2 cellular contexts compared by ENCODE assay signal in the genomic region with DNA sequence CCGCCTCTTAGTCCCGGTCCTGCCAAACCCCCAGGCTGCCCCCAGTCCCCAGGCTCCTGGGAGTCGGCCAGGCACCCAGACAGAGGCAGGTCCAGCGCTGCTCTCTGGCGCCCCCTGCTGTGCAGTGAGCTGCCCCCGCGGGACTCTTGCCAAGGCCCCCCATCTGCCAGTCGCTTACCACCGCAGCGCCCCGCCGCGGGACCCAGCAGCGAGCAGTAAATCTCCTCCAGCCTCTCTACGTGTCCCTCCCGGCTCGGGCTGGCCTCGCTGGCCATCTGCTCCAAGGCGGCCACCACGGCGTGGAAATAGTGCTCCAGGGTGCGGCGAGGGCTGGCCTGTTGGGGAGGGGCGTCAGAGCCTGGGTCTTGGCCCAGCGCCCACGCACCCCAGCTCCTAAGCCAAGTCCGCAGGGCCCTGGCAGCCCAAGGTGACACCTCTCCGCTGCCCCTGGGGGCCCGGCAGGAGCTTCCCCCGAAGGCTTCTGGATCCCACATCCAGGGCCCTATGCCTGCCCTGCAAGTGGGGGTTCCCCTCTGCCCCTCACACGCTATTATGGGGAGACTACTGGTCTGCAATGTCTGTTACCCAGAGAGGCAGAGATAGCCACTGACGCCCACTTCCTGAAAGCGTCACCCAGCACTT.
TF ChIP-seq lines count a peak whose summit lies in the region.

No MANE protein-coding gene starts in this region.

TF ChIP-seq in A549, 52 proteins besides CTCF, POLR2A, EP300 and RAD21 (continued from another document):
- TF ChIP-seq, protein P1, sequence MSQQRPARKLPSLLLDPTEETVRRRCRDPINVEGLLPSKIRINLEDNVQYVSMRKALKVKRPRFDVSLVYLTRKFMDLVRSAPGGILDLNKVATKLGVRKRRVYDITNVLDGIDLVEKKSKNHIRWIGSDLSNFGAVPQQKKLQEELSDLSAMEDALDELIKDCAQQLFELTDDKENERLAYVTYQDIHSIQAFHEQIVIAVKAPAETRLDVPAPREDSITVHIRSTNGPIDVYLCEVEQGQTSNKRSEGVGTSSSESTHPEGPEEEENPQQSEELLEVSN (IDR thresholded peaks at IDR 0.05; ENCODE audit: borderline replicate concordance, low read depth) = no peak
- no peak for TF ChIP-seq EHF (CRISPR knock-in tag; IDR thresholded peaks at IDR 0.05)
- TF ChIP-seq GATA3 (IDR thresholded peaks at IDR 0.05; ENCODE audit: borderline replicate concordance) = no peak

TF ChIP-seq in GM23338, 12 proteins besides CTCF, POLR2A, EP300 and RAD21 (continued from another document):
- TF ChIP-seq ZNF462 (CRISPR knock-in tag; IDR thresholded peaks at IDR 0.05) (no peak), EZH2 (IDR thresholded peaks at IDR 0.05; ENCODE audit: low read depth, unreplicated experiment) (no peak), ETS1 (IDR thresholded peaks at IDR 0.05) (no peak), CREB1 (CRISPR knock-in tag; IDR thresholded peaks at IDR 0.05; ENCODE audit: low read depth) (no peak), ZNF114 (CRISPR knock-in tag; IDR thresholded peaks at IDR 0.05) (no peak), STAT1 (IDR thresholded peaks at IDR 0.05; ENCODE audit: unreplicated experiment) (no peak), POLR2AphosphoS5 (IDR thresholded peaks at IDR 0.05; ENCODE audit: low read depth) (no peak), NANOG (IDR thresholded peaks at IDR 0.05; ENCODE audit: borderline replicate concordance) (no peak)
- TF ChIP-seq, protein P2, sequence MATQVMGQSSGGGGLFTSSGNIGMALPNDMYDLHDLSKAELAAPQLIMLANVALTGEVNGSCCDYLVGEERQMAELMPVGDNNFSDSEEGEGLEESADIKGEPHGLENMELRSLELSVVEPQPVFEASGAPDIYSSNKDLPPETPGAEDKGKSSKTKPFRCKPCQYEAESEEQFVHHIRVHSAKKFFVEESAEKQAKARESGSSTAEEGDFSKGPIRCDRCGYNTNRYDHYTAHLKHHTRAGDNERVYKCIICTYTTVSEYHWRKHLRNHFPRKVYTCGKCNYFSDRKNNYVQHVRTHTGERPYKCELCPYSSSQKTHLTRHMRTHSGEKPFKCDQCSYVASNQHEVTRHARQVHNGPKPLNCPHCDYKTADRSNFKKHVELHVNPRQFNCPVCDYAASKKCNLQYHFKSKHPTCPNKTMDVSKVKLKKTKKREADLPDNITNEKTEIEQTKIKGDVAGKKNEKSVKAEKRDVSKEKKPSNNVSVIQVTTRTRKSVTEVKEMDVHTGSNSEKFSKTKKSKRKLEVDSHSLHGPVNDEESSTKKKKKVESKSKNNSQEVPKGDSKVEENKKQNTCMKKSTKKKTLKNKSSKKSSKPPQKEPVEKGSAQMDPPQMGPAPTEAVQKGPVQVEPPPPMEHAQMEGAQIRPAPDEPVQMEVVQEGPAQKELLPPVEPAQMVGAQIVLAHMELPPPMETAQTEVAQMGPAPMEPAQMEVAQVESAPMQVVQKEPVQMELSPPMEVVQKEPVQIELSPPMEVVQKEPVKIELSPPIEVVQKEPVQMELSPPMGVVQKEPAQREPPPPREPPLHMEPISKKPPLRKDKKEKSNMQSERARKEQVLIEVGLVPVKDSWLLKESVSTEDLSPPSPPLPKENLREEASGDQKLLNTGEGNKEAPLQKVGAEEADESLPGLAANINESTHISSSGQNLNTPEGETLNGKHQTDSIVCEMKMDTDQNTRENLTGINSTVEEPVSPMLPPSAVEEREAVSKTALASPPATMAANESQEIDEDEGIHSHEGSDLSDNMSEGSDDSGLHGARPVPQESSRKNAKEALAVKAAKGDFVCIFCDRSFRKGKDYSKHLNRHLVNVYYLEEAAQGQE (IDR thresholded peaks at IDR 0.05; ENCODE audit: unreplicated experiment) = no peak
